In the genomic region with DNA sequence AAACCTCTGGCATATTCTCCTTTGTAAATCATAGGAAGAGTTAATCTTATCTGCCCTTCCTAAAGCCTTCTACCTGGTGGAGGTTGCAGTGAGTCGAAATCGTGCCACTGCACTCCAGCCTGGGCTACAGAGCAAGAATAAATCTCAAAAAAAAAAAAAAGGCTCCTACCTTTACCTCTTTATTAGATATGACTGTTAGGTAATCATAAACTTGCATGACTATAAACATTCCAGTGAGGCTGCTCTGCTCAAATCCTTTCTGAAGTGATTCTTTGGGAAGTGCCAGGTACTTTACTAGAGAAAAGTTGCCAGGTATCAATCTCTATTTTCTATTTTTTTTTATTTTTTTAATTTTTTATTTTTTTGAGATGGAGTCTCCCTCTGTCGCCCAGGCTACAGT, we compare ENCODE assay signal across 24 cellular contexts. TPM values are rescaled to one million over a fixed set of nuclear protein-coding genes. Genes with fewer than 3 reads are reported as not detected.
DNase-seq lines count a peak whose midpoint lies in the region; ATAC-seq, FAIRE-seq and TF ChIP-seq lines count a peak whose summit lies in the region.
"Had no signal": no experiment of that assay in that cellular context is flagged by ENCODE, and none has a peak within 500 bp of the region (broad histone marks: within the 10 kb centered on the region; RNA-seq: fewer than 3 reads in every experiment).

No MANE protein-coding gene starts in this region.

- no peak for ATAC-seq in K562
- ATAC-seq: A549; CD8-positive, alpha-beta T cell had no signal

- H3K36me3 ChIP-seq in K562 (ENCODE audit: control insufficient read depth, insufficient read depth, low read length) (no peaks in the 10 kb centered on the region), osteoblast (ENCODE audit: insufficient read depth, low read length) (no peaks in the 10 kb centered on the region), MM.1S (replicated peaks; ENCODE audit: insufficient read depth, low read length) (no peaks in the 10 kb centered on the region)
- H3K36me3 ChIP-seq: BLaER1 treated with 17β-estradiol and CSF1 and Interleukin-3, amounts not matched to agents 10 nM and 100 nM had no signal

- H3K9me2 ChIP-seq in MM.1S (replicated peaks; ENCODE audit: insufficient read depth, low read length): no peaks in the 10 kb centered on the region

- H4K20me1 ChIP-seq in K562 (replicated peaks; ENCODE audit: control insufficient read depth, insufficient read depth, low read length) (no peaks in the 10 kb centered on the region), osteoblast (ENCODE audit: insufficient read depth, low read length) (no peaks in the 10 kb centered on the region), MM.1S (ENCODE audit: insufficient read depth, low read length) (no peaks in the 10 kb centered on the region)
- H4K20me1 ChIP-seq: BLaER1 treated with 17β-estradiol and CSF1 and Interleukin-3, amounts not matched to agents 10 nM and 100 nM had no signal

- DNase-seq in K562 (ENCODE audit: extremely low read depth in 1 of 4, low spot score in 3 of 4): no peak
- DNase-seq in mesothelial cell of epicardium (ENCODE audit: low spot score in 2 of 2, unreplicated experiment in 2 of 2): no peak
- peak; percentile 11 for DNase-seq in osteoblast (ENCODE audit: insufficient read length, low spot score, missing footprints)
- DNase-seq in medulla oblongata (ENCODE audit: extremely low spot score): no peak
- no peak for DNase-seq in MM.1S
- DNase-seq in globus pallidus (ENCODE audit: low spot score): no peak
- DNase-seq: AML-193; Caco-2; Calu3; CD4-positive, alpha-beta T cell; CD8-positive, alpha-beta T cell; DMS79 treated with DMSO at 0.1 percent for 48 hours; GF-D8 had no signal

- H3K27me3 Mint-ChIP-seq in mesothelial cell of epicardium (ENCODE audit: low read depth): no peaks in the 10 kb centered on the region
- H3K27me3 Mint-ChIP-seq: CD4-positive, alpha-beta T cell had no signal

- H3K79me2 ChIP-seq in K562 (ENCODE audit: control insufficient read depth, insufficient read depth, low read length) (no peaks in the 10 kb centered on the region), osteoblast (ENCODE audit: insufficient read depth, low read length) (no peaks in the 10 kb centered on the region), MM.1S (ENCODE audit: low read length) (no peaks in the 10 kb centered on the region)

- H3K9me1 ChIP-seq in K562 (ENCODE audit: control insufficient read depth, insufficient read depth, low read length): no peaks in the 10 kb centered on the region

- TF ChIP-seq CTCF in K562 (IDR thresholded peaks at IDR 0.05 in 2 of 3, conservative IDR thresholded peaks at IDR 0.05 in 1 of 3; ENCODE audit: insufficient read depth in 2 of 3, low read depth in 1 of 3, low read length in 3 of 3): no peak
- no peak for TF ChIP-seq CTCF in mesothelial cell of epicardium (IDR thresholded peaks at IDR 0.05; ENCODE audit: unreplicated experiment)
- no peak for TF ChIP-seq CTCF in osteoblast (IDR thresholded peaks at IDR 0.05; ENCODE audit: extremely low read depth, low read depth, low read length)
- no peak for TF ChIP-seq CTCF in MM.1S (IDR thresholded peaks at IDR 0.05; ENCODE audit: low read length)

- H3K4me1 Mint-ChIP-seq in mesothelial cell of epicardium: peaks cover 46% of the 10 kb centered on the region
- H3K4me1 Mint-ChIP-seq: B cell had no signal

- H3K27ac Mint-ChIP-seq in mesothelial cell of epicardium: peak overlapping the region; percentile 13
- H3K27ac Mint-ChIP-seq: B cell; CD4-positive, alpha-beta T cell; CD8-positive, alpha-beta T cell had no signal

- no peak for TF ChIP-seq RAD21 in K562 (CRISPR knock-in tag; conservative IDR thresholded peaks at IDR 0.05 in 1 of 2, IDR thresholded peaks at IDR 0.05 in 1 of 2)

- H3K27ac ChIP-seq in K562 (ENCODE audit: extremely low read depth, low read depth, low read length) (no peak overlapping the region), osteoblast (ENCODE audit: low read depth, low read length) (no peak overlapping the region), MM.1S (ENCODE audit: low read length) (no peak overlapping the region)
- H3K27ac ChIP-seq: 22Rv1; A549; BLaER1 treated with 17β-estradiol and CSF1 and Interleukin-3, amounts not matched to agents 10 nM and 100 nM; C4-2B had no signal

- H3K9ac ChIP-seq in K562 (ENCODE audit: insufficient read depth in 1 of 2, low read depth in 2 of 2, low read length in 2 of 2) (no peak overlapping the region), MM.1S (ENCODE audit: low read length) (no peak overlapping the region)
- H3K9ac ChIP-seq: BLaER1 treated with 17β-estradiol and CSF1 and Interleukin-3, amounts not matched to agents 10 nM and 100 nM had no signal

- H3K4me2 ChIP-seq in K562 (ENCODE audit: insufficient read depth, low read length) (no peak overlapping the region), osteoblast (ENCODE audit: insufficient read depth, low read length) (no peak overlapping the region), MM.1S (ENCODE audit: low read depth, low read length) (no peak overlapping the region)
- H3K4me2 ChIP-seq: A549; BLaER1 treated with 17β-estradiol and CSF1 and Interleukin-3, amounts not matched to agents 10 nM and 100 nM had no signal

- intact Hi-C loops in K562 (cut with micrococcal nuclease): no loop called here

- H3K4me3 ChIP-seq in K562: no peak overlapping the region
- no peak overlapping the region for H3K4me3 ChIP-seq in osteoblast (ENCODE audit: insufficient read depth, low read length)
- no peak overlapping the region for H3K4me3 ChIP-seq in MM.1S (ENCODE audit: low read length)
- H3K4me3 ChIP-seq: A549; BLaER1 treated with 17β-estradiol and CSF1 and Interleukin-3, amounts not matched to agents 10 nM and 100 nM had no signal

- in situ Hi-C loops in K562 (cut with MboI): no loop called here

- no peaks in the 10 kb centered on the region for H3K9me3 Mint-ChIP-seq in mesothelial cell of epicardium
- H3K9me3 Mint-ChIP-seq: CD4-positive, alpha-beta T cell; CD8-positive, alpha-beta T cell had no signal

- H3K9me3 ChIP-seq in K562 (replicated peaks; ENCODE audit: control insufficient read depth, insufficient read depth, low read depth, low read length): no peaks in the 10 kb centered on the region
- no peaks in the 10 kb centered on the region for H3K9me3 ChIP-seq in osteoblast (ENCODE audit: low read depth, low read length)
- H3K9me3 ChIP-seq in MM.1S (replicated peaks; ENCODE audit: insufficient read depth, low read length): no peaks in the 10 kb centered on the region
- H3K9me3 ChIP-seq: A549; BLaER1 treated with 17β-estradiol and CSF1 and Interleukin-3, amounts not matched to agents 10 nM and 100 nM; Caco-2 had no signal

- TF ChIP-seq EP300 in K562 (IDR thresholded peaks at IDR 0.05; ENCODE audit: low read length): no peak

- H3F3A ChIP-seq in MM.1S (ENCODE audit: insufficient read depth, low read length): no peaks in the 10 kb centered on the region

- POLR2A ChIA-PET in K562 (lab: Yijun Ruan, JAX): no interaction called here

- peaks cover 13% of the 10 kb centered on the region for H3K36me3 Mint-ChIP-seq in mesothelial cell of epicardium
- H3K36me3 Mint-ChIP-seq: CD8-positive, alpha-beta T cell had no signal

- CTCF ChIA-PET in K562 (lab: Yijun Ruan, JAX; ENCODE audit: low intra/inter-chr PET ratio): no interaction called here

- no TSS peak for BruUV-seq in K562 (replicated peaks; lab: Mats Ljungman, UMichigan)

- H3K4me3 Mint-ChIP-seq in mesothelial cell of epicardium: no peak overlapping the region
- H3K4me3 Mint-ChIP-seq: B cell; CD4-positive, alpha-beta T cell; CD8-positive, alpha-beta T cell had no signal

- no peak for FAIRE-seq in K562 (lab: Jason Lieb, UNC)
- FAIRE-seq: A549, D721Med, G401.6, GM12891, GM19239 had no signal

- no peaks in the 10 kb centered on the region for H3K4me1 ChIP-seq in K562 (replicated peaks in 1 of 2; ENCODE audit: control insufficient read depth in 2 of 2, insufficient read depth in 2 of 2, low read length in 2 of 2)
- no peaks in the 10 kb centered on the region for H3K4me1 ChIP-seq in osteoblast (ENCODE audit: insufficient read depth, low read length)
- no peaks in the 10 kb centered on the region for H3K4me1 ChIP-seq in MM.1S (ENCODE audit: low read length)
- H3K4me1 ChIP-seq: A549; BLaER1 treated with 17β-estradiol and CSF1 and Interleukin-3, amounts not matched to agents 10 nM and 100 nM; Caco-2 had no signal

- H2AFZ ChIP-seq in K562 (ENCODE audit: low read depth, low read length) (no peak overlapping the region), osteoblast (ENCODE audit: low read length) (no peak overlapping the region), MM.1S (ENCODE audit: low read length) (no peak overlapping the region)

- H3K27me3 ChIP-seq in K562 (ENCODE audit: control insufficient read depth in 2 of 2, insufficient read depth in 2 of 2, low read length in 2 of 2) (no peaks in the 10 kb centered on the region), osteoblast (ENCODE audit: insufficient read depth, low read length) (no peaks in the 10 kb centered on the region), MM.1S (replicated peaks; ENCODE audit: insufficient read depth, low read length) (no peaks in the 10 kb centered on the region)
- H3K27me3 ChIP-seq: BLaER1 treated with 17β-estradiol and CSF1 and Interleukin-3, amounts not matched to agents 10 nM and 100 nM had no signal

- TF ChIP-seq POLR2A in K562 (conservative IDR thresholded peaks at IDR 0.05): no peak

- 3% methylated on average over 3 of the region's 3 CpGs for WGBS in K562 (ENCODE audit: insufficient coverage, low coverage, missing lambda C conversion rate)

TF ChIP-seq in K562, 482 proteins besides CTCF, POLR2A, EP300 and RAD21 (continues in another document):
- TF ChIP-seq ZNF75A (CRISPR knock-in tag; IDR thresholded peaks at IDR 0.05) (no peak), RFX1 (IDR thresholded peaks at IDR 0.05) (peak; percentile 25; the same call in 1 of the 2 replicates), ZNF347 (CRISPR knock-in tag; IDR thresholded peaks at IDR 0.05; ENCODE audit: low read depth) (no peak)

RNA-seq across cellular contexts. Expression of a gene that starts 59.6 kb away (rescaled TPM):
- total RNA-seq in K562 (2011; cell fraction: chromatin; rRNA removed; ENCODE audit: low replicate concordance): not detected in 2 replicates
- not detected in 2 replicates for total RNA-seq in K562 (2011; cell fraction: nucleolus; rRNA removed)
- not detected in 2 replicates for total RNA-seq in K562 (2011; cell fraction: nucleoplasm; rRNA removed)
- not detected in 2 replicates for total RNA-seq in K562 (2014; rRNA removed)
- total RNA-seq in K562 (2014; rRNA removed; fragmentation: Illumina TruSeq; extraction: Trizol): not detected in 2 replicates
- total RNA-seq in K562 (2015; rRNA removed; fragmentation: Illumina TruSeq; extraction: Trizol): not detected in 2 replicates
- total RNA-seq in K562 (2021): not detected in 2 replicates
- not detected in 2 replicates for polyA plus RNA-seq in K562 (2011; rRNA removed)
- polyA plus RNA-seq in K562 (2011; cell fraction: cytosol; rRNA removed): not detected in 2 replicates
- polyA plus RNA-seq in K562 (2011; cell fraction: nucleus; rRNA removed): not detected in 2 replicates
- not detected in 2 replicates for polyA plus RNA-seq in K562 (2012)
- polyA plus RNA-seq in K562 (2014; fragmentation: Illumina TruSeq; extraction: Trizol): not detected in 2 replicates
- not detected for polyA plus RNA-seq in K562 (2014; fragmentation: Nextera tagmentation; extraction: Ambion mirVana)
- polyA plus RNA-seq in K562 (2014; rRNA removed): not detected in 2 replicates
- polyA minus RNA-seq in K562 (2011; rRNA and poly(A)+ RNA removed): not detected in 2 replicates
- not detected in 2 replicates for polyA minus RNA-seq in K562 (2011; cell fraction: cytosol; rRNA and poly(A)+ RNA removed)
- not detected in 2 replicates for polyA minus RNA-seq in K562 (2011; cell fraction: nucleus; rRNA and poly(A)+ RNA removed)
- 163 to 179 TPM (median 166 TPM) in 3 replicates for total RNA-seq in mesothelial cell of epicardium
- total RNA-seq in osteoblast: 1.2 and 2.2 TPM in 2 replicates
- total RNA-seq: A172, Caco-2, Calu3 had no signal
- polyA plus RNA-seq: A549, BJ had no signal

Comparison
In these comparisons a context has a peak if more than half of its experiments do, and no peak if none do; other contexts are left out.
1. RNA of a gene that starts 59.6 kb away (total RNA-seq): 163 to 179 TPM in mesothelial cell of epicardium; 1.2 to 2.2 TPM in osteoblast and not detected in K562; every median in the first group is over 10 times any median in the second.